ENCODE assay signal across 1 cellular context in the genomic region with DNA sequence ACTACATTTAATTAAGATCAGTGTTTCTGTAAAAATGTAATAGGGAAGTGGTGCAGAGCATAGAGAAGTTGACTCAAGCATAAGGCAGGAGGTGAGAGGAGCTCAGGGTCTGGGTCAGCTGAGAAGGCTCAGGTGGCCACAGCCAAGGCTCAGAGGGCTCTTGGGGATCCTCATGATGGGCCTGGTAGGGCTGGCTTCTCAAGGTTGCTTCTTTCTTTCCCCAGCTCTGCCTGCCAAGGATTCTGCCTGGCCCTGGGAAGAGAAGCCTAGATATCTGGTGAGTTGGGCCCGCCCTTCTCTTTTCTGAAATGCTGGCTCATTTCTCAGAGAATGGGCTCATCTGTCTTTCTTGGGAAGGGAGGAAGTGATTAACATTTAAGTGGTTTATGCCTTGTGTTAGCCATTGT.
TF ChIP-seq lines count a peak whose summit lies in the region.

No MANE protein-coding gene starts in this region.

TF ChIP-seq in GM12878, 131 proteins besides CTCF, POLR2A, EP300 and RAD21:
- TF ChIP-seq RFX5 (IDR thresholded peaks at IDR 0.05; ENCODE audit: low read depth, low read length) (no peak), SPI1 (IDR thresholded peaks at IDR 0.05; ENCODE audit: borderline replicate concordance, insufficient read depth, low read depth, low read length) (peak; percentile 40; the same call in 1 of the 2 replicates)
